In genomic region chr9:71984388-71985069, GRCh38 we compare ENCODE assay signal across 10 cellular contexts.
A peak's percentile ranks its signal among the peaks of the same experiment; 100 is the strongest.
DNase-seq lines count a peak whose midpoint lies in the region; ATAC-seq, FAIRE-seq and TF ChIP-seq lines count a peak whose summit lies in the region.
"Had no signal": no experiment of that assay in that cellular context is flagged by ENCODE, and none has a peak within 500 bp of the region (broad histone marks: within the 10 kb centered on the region; RNA-seq: fewer than 3 reads in every experiment).

No MANE protein-coding gene starts in this region.

- peak; percentile 51 for FAIRE-seq in HTR-8/SVneo (lab: Jason Lieb, UNC)

- H3K4me3 ChIP-seq in left lung, result no peak overlapping the region

- no peaks in the 10 kb centered on the region for H3K27me3 ChIP-seq in left lung

- ATAC-seq in left lung (peak; percentile 45), HG03175 (IDR thresholded peaks at IDR 0.05; ENCODE audit: unreplicated experiment) (no peak), HG02678 (IDR thresholded peaks at IDR 0.05; ENCODE audit: unreplicated experiment) (no peak)

- DNase-seq in AG08396 (ENCODE audit: low spot score), result peak; percentile 86
- no peak for DNase-seq in HTR-8/SVneo (ENCODE audit: insufficient read length, low spot score)
- DNase-seq in dedifferentiated amniotic fluid mesenchymal stem cell (ENCODE audit: extremely low spot score), result peak; percentile 63
- peak in 1 of 2 donors; percentile 33 for DNase-seq in left lung
- no peak for DNase-seq in NCI-H187 treated with DMSO at 0.1 percent for 48 hours (lab: John Stamatoyannopoulos, UW)
- no peak for DNase-seq in DMS79 treated with DMSO at 0.1 percent for 48 hours (lab: John Stamatoyannopoulos, UW)
- DNase-seq: activated gamma-delta T cell, NCI-H524 treated with DMSO at 0.1 percent for 48 hours had no signal

- no peaks in the 10 kb centered on the region for H3K36me3 ChIP-seq in left lung

- TF ChIP-seq CTCF in left lung (IDR thresholded peaks at IDR 0.05), result no peak

- no peak overlapping the region for H3K27ac ChIP-seq in left lung

- no peaks in the 10 kb centered on the region for H3K4me1 ChIP-seq in left lung

- H3K9me3 ChIP-seq in left lung, result no peaks in the 10 kb centered on the region

- intact Hi-C loops in left lung (cut with DNase I), result no loop called here

Comparison
In these comparisons a context has a peak if more than half of its experiments do, and no peak if none do; other contexts are left out.
1. DNase-seq: peak in AG08396 (single experiment) and dedifferentiated amniotic fluid mesenchymal stem cell (single experiment); none in HTR-8/SVneo (single experiment), NCI-H187 treated with DMSO at 0.1 percent for 48 hours (single experiment) and DMS79 treated with DMSO at 0.1 percent for 48 hours (single experiment).